22 cellular contexts compared by ENCODE assay signal in genomic region chr6:70599187-70599586, GRCh38. TPM values are rescaled to one million over a fixed set of nuclear protein-coding genes. Genes with fewer than 3 reads are reported as not detected.
A peak's percentile ranks its signal among the peaks of the same experiment; 100 is the strongest.
DNase-seq lines count a peak whose midpoint lies in the region; ATAC-seq and TF ChIP-seq lines count a peak whose summit lies in the region.
"Had no signal": no experiment of that assay in that cellular context is flagged by ENCODE, and none has a peak within 500 bp of the region (broad histone marks: within the 10 kb centered on the region; RNA-seq: fewer than 3 reads in every experiment).

No MANE protein-coding gene starts in this region.

- H3K4me3 ChIP-seq in A673 (ENCODE audit: low read depth, low read length, poor library complexity, severe bottlenecking), result no peak overlapping the region
- H3K4me3 ChIP-seq: right atrium auricular region, SJCRH30, spleen had no signal

- TF ChIP-seq CTCF in A673 (conservative IDR thresholded peaks at IDR 0.05; ENCODE audit: low read depth, low read length), result no peak

- no peak overlapping the region for H3K27ac Mint-ChIP-seq in activated naive CD4-positive, alpha-beta T cell treated with anti-CD3 and anti-CD28 coated beads, Interleukin-2, amount 10 ng/mL, durations not matched to agents 7 days and 5 days
- H3K27ac Mint-ChIP-seq in T-cell, result no peak overlapping the region
- no peak overlapping the region for H3K27ac Mint-ChIP-seq in activated T-helper 17 cell treated with anti-CD3 and anti-CD28 coated beads, Interleukin-2, amount 50 U/mL, for 72 hours
- H3K27ac Mint-ChIP-seq in stimulated activated effector memory CD8-positive, alpha-beta T cell treated with anti-CD3 and anti-CD28 coated beads, Interleukin-12 subunit alpha, Interleukin-12 subunit beta, amount 100 ng/mL, for 72 hours, result no peak overlapping the region

- H3K4me1 Mint-ChIP-seq in activated naive CD4-positive, alpha-beta T cell treated with anti-CD3 and anti-CD28 coated beads, Interleukin-2, amount 10 ng/mL, durations not matched to agents 7 days and 5 days, result peaks cover 7% of the 10 kb centered on the region
- H3K4me1 Mint-ChIP-seq in T-cell, result peaks cover 4 to 9% (median 7%) of the 10 kb centered on the region in 3 donors
- H3K4me1 Mint-ChIP-seq in activated T-helper 17 cell treated with anti-CD3 and anti-CD28 coated beads, Interleukin-2, amount 50 U/mL, for 72 hours, result no peaks in the 10 kb centered on the region
- peaks cover 8% of the 10 kb centered on the region for H3K4me1 Mint-ChIP-seq in stimulated activated effector memory CD8-positive, alpha-beta T cell treated with anti-CD3 and anti-CD28 coated beads, Interleukin-12 subunit alpha, Interleukin-12 subunit beta, amount 100 ng/mL, for 72 hours

- H3K4me3 Mint-ChIP-seq in activated naive CD4-positive, alpha-beta T cell treated with anti-CD3 and anti-CD28 coated beads, Interleukin-2, amount 10 ng/mL, durations not matched to agents 7 days and 5 days, result no peak overlapping the region
- H3K4me3 Mint-ChIP-seq in T-cell, result no peak overlapping the region
- no peak overlapping the region for H3K4me3 Mint-ChIP-seq in activated T-helper 17 cell treated with anti-CD3 and anti-CD28 coated beads, Interleukin-2, amount 50 U/mL, for 72 hours
- no peak overlapping the region for H3K4me3 Mint-ChIP-seq in stimulated activated effector memory CD8-positive, alpha-beta T cell treated with anti-CD3 and anti-CD28 coated beads, Interleukin-12 subunit alpha, Interleukin-12 subunit beta, amount 100 ng/mL, for 72 hours
- H3K4me3 Mint-ChIP-seq: CD8-positive, alpha-beta memory T cell had no signal

- no peaks in the 10 kb centered on the region for H3K27me3 Mint-ChIP-seq in activated naive CD4-positive, alpha-beta T cell treated with anti-CD3 and anti-CD28 coated beads, Interleukin-2, amount 10 ng/mL, durations not matched to agents 7 days and 5 days
- no peaks in the 10 kb centered on the region for H3K27me3 Mint-ChIP-seq in T-cell
- no peaks in the 10 kb centered on the region for H3K27me3 Mint-ChIP-seq in activated T-helper 17 cell treated with anti-CD3 and anti-CD28 coated beads, Interleukin-2, amount 50 U/mL, for 72 hours
- H3K27me3 Mint-ChIP-seq: CD8-positive, alpha-beta memory T cell had no signal

- H3K27me3 ChIP-seq in A673 (replicated peaks; ENCODE audit: insufficient read depth, low read depth, low read length, poor library complexity), result no peaks in the 10 kb centered on the region
- H3K27me3 ChIP-seq: right atrium auricular region, spleen had no signal

- H3K4me1 ChIP-seq in A673 (ENCODE audit: insufficient read depth, low read length, poor library complexity, severe bottlenecking), result no peaks in the 10 kb centered on the region
- H3K4me1 ChIP-seq: right atrium auricular region, SJCRH30, spleen had no signal

- CTCF ChIA-PET in activated naive CD4-positive, alpha-beta T cell treated with anti-CD3 and anti-CD28 coated beads, Interleukin-2, amount 10 ng/mL, durations not matched to agents 7 days and 5 days (lab: Charles Lee), result no interaction called here
- CTCF ChIA-PET in T-cell (lab: Charles Lee), result interaction anchor here in 1 of 2 donors (0.7 kb wide), 1 partner anchor 20 kb away, joined by 3 read pairs; no protein-coding TSS in a partner anchor
- CTCF ChIA-PET in A673 (lab: Charles Lee), result no interaction called here

- no peak overlapping the region for H3K27ac ChIP-seq in A673 (ENCODE audit: low read depth, low read length, poor library complexity, severe bottlenecking)
- H3K27ac ChIP-seq: right atrium auricular region, SJCRH30, spleen, WERI-Rb-1 had no signal

- BruUV-seq in A673 (replicated peaks; lab: Mats Ljungman, UMichigan), result no TSS peak

- peaks cover 11% of the 10 kb centered on the region for H3K36me3 Mint-ChIP-seq in activated naive CD4-positive, alpha-beta T cell treated with anti-CD3 and anti-CD28 coated beads, Interleukin-2, amount 10 ng/mL, durations not matched to agents 7 days and 5 days
- H3K36me3 Mint-ChIP-seq in T-cell, result peaks cover 7% of the 10 kb centered on the region
- no peaks in the 10 kb centered on the region for H3K36me3 Mint-ChIP-seq in activated T-helper 17 cell treated with anti-CD3 and anti-CD28 coated beads, Interleukin-2, amount 50 U/mL, for 72 hours (ENCODE audit: low read depth)
- no peaks in the 10 kb centered on the region for H3K36me3 Mint-ChIP-seq in stimulated activated effector memory CD8-positive, alpha-beta T cell treated with anti-CD3 and anti-CD28 coated beads, Interleukin-12 subunit alpha, Interleukin-12 subunit beta, amount 100 ng/mL, for 72 hours

- DNase-seq in activated naive CD4-positive, alpha-beta T cell treated with anti-CD3 and anti-CD28 coated beads, Interleukin-2, amount 10 ng/mL, durations not matched to agents 7 days and 5 days, result peak; percentile 35
- no peak for DNase-seq in activated naive CD4-positive, alpha-beta T cell treated with Interleukin-2 at 50 U/mL for 16 hours
- peak in 4 of 34 experiments; percentile 2 to 20 (median 7) for DNase-seq in T-cell
- DNase-seq in stimulated activated effector memory CD8-positive, alpha-beta T cell treated with anti-CD3 and anti-CD28 coated beads, Interleukin-12 subunit alpha, Interleukin-12 subunit beta, amount 100 ng/mL, for 72 hours (ENCODE audit: low spot score in 2 of 2), result no peak
- DNase-seq in G401 (ENCODE audit: low spot score), result no peak
- DNase-seq in A673 (ENCODE audit: low spot score), result no peak
- DNase-seq: activated naive CD4-positive, alpha-beta T cell; KG1; mesendoderm; MV-4-11; NCI-H1694; NCI-H2171; NCI-H524; NK-92 treated with Interleukin-12 subunit alpha and Interleukin-12 subunit beta, amount 100 ng/mL, for 24 hours; SJCRH30; spleen; WERI-Rb-1 had no signal

- H3K9me3 ChIP-seq in A673 (ENCODE audit: low read depth, low read length, poor library complexity, severe bottlenecking), result no peaks in the 10 kb centered on the region
- H3K9me3 ChIP-seq: right atrium auricular region, SJCRH30 had no signal

- intact Hi-C loops in A673 (cut with micrococcal nuclease; ENCODE audit: unreplicated experiment), result no loop called here

- POLR2A ChIA-PET in T-cell (lab: Charles Lee), result interaction anchor here (0.6 to 0.8 kb wide), 2 partner anchors 23 to 37 kb away, joined by 3 to 7 read pairs; no protein-coding TSS in a partner anchor
- POLR2A ChIA-PET in A673 (lab: Charles Lee; ENCODE audit: low non-redundant PET), result interaction anchor here (0.5 kb wide), 1 partner anchor 30 kb away, joined by 3 read pairs; no protein-coding TSS in a partner anchor

- H3K36me3 ChIP-seq in A673 (ENCODE audit: insufficient read depth, low read length, poor library complexity, severe bottlenecking), result no peaks in the 10 kb centered on the region
- H3K36me3 ChIP-seq: right atrium auricular region, SJCRH30, spleen, WERI-Rb-1 had no signal

- H3K9me3 Mint-ChIP-seq in activated naive CD4-positive, alpha-beta T cell treated with anti-CD3 and anti-CD28 coated beads, Interleukin-2, amount 10 ng/mL, durations not matched to agents 7 days and 5 days, result peaks cover 10% of the 10 kb centered on the region
- peaks cover under 1 to 8% (median under 1%) of the 10 kb centered on the region in 3 donors for H3K9me3 Mint-ChIP-seq in T-cell
- peaks cover 1% of the 10 kb centered on the region for H3K9me3 Mint-ChIP-seq in activated T-helper 17 cell treated with anti-CD3 and anti-CD28 coated beads, Interleukin-2, amount 50 U/mL, for 72 hours
- no peaks in the 10 kb centered on the region for H3K9me3 Mint-ChIP-seq in stimulated activated effector memory CD8-positive, alpha-beta T cell treated with anti-CD3 and anti-CD28 coated beads, Interleukin-12 subunit alpha, Interleukin-12 subunit beta, amount 100 ng/mL, for 72 hours

- in situ Hi-C loops in G401 (cut with HindIII; ENCODE audit: low sequenced_read_pairs), result no loop called here

- ATAC-seq in T-cell (replicated peaks in 1 of 4), result peak; percentile 27 to 71 (median 66)
- peak; percentile 91 for ATAC-seq in activated T-helper 17 cell treated with anti-CD3 and anti-CD28 coated beads, Interleukin-2, amount 50 U/mL, for 72 hours (replicated peaks)
- peak; percentile 96 for ATAC-seq in stimulated activated effector memory CD8-positive, alpha-beta T cell treated with anti-CD3 and anti-CD28 coated beads, Interleukin-12 subunit alpha, Interleukin-12 subunit beta, amount 100 ng/mL, for 72 hours
- ATAC-seq: left lobe of liver, Panc1 had no signal

RNA-seq across cellular contexts. Expression of gene SDHAF4, which starts 32.5 kb away (rescaled TPM):
- 10 to 100 TPM in 2 of 5 donors, 1 to 10 TPM in 3; 4.0 to 13.4 (median 8.3) TPM for total RNA-seq in T-cell
- 10 to 100 TPM in 1 of 2 donors, 1 to 10 TPM in 1; 9.7 to 10.1 TPM for total RNA-seq in activated T-helper 17 cell treated with anti-CD3 and anti-CD28 coated beads, Interleukin-2, amount 50 U/mL, for 72 hours
- 19.1 and 23.8 TPM in 2 replicates for total RNA-seq in G401 (2014; rRNA removed; shearing (Covaris generic))
- total RNA-seq in A673 (2021), result 9.3 and 12.8 TPM in 2 replicates
